8 cellular contexts compared by ENCODE assay signal in genomic region chr5:174311531-174312269, GRCh38.
DNase-seq lines count a peak whose midpoint lies in the region; ATAC-seq and TF ChIP-seq lines count a peak whose summit lies in the region.

No MANE protein-coding gene starts in this region.

- peak overlapping the region; percentile 32 for H3K4me3 ChIP-seq in Caco-2 (ENCODE audit: low read depth, low read length)
- H3K4me3 ChIP-seq in cardiac fibroblast (replicated peaks in 1 of 2; ENCODE audit: low read depth in 2 of 2, low read length in 2 of 2) = peak overlapping the region; percentile 30 to 38

- H3K36me3 Mint-ChIP-seq in Caco-2 (ENCODE audit: insufficient read depth, unreplicated experiment) (no peaks in the 10 kb centered on the region), WTC11 (no peaks in the 10 kb centered on the region)

- peaks cover 4% of the 10 kb centered on the region; the same call in 1 of the 2 replicates for H3K4me1 ChIP-seq in Caco-2

- H3K27me3 ChIP-seq in Caco-2 (replicated peaks; ENCODE audit: control insufficient read depth, insufficient read depth, low read length) = peaks cover 2% of the 10 kb centered on the region

- H3K36me3 ChIP-seq in Caco-2 (ENCODE audit: control insufficient read depth, insufficient read depth, low read length) = no peaks in the 10 kb centered on the region

- H3K9me3 ChIP-seq in Caco-2 = no peaks in the 10 kb centered on the region

- no peak overlapping the region for H3K27ac Mint-ChIP-seq in Caco-2 (ENCODE audit: unreplicated experiment)
- no peak overlapping the region for H3K27ac Mint-ChIP-seq in WTC11

- intact Hi-C loops in Caco-2 (cut with micrococcal nuclease; ENCODE audit: unreplicated experiment) = loop anchor here (1.0 kb wide), 2 partner anchors 266 to 291 kb away; partner anchors contain the start of gene NSG2

- no TSS peak for BruUV-seq in Caco-2 (replicated peaks; lab: Mats Ljungman, UMichigan)

- POLR2A ChIA-PET in Caco-2 (lab: Charles Lee) = interaction anchor here (0.6 kb wide), 1 partner anchor 266 kb away, joined by 5 read pairs; the partner anchor contains the start of gene NSG2
- POLR2A ChIA-PET in WTC11 (lab: Charles Lee) = interaction anchor here (0.5 to 1.1 kb wide), 2 partner anchors 266 to 303 kb away, joined by 4 to 8 read pairs; partner anchors contain the start of gene NSG2

- TF ChIP-seq CTCF in Caco-2 (IDR thresholded peaks at IDR 0.05; ENCODE audit: insufficient read depth in 1 of 2, low read depth in 1 of 2, low read length in 1 of 2, severe bottlenecking in 1 of 2, unreplicated experiment in 1 of 2) = peak; percentile 82 to 84
- TF ChIP-seq CTCF in WTC11 (IDR thresholded peaks at IDR 0.05) = peak; percentile 86
- peak; percentile 62 for TF ChIP-seq CTCF in cardiac fibroblast (IDR thresholded peaks at IDR 0.05; ENCODE audit: low read depth, low read length)

- H3K27me3 Mint-ChIP-seq in Caco-2 (ENCODE audit: insufficient read depth, unreplicated experiment) = peaks cover 25% of the 10 kb centered on the region
- H3K27me3 Mint-ChIP-seq in WTC11 (ENCODE audit: low read depth) = peaks cover 22% of the 10 kb centered on the region

- H3K4me1 Mint-ChIP-seq in Caco-2 (ENCODE audit: low read depth, unreplicated experiment) (no peaks in the 10 kb centered on the region), WTC11 (peaks cover 11% of the 10 kb centered on the region; the same call in 1 of the 2 replicates)

- H3K4me3 Mint-ChIP-seq in Caco-2 (ENCODE audit: unreplicated experiment) = peak overlapping the region; percentile 27
- H3K4me3 Mint-ChIP-seq in WTC11 = peak overlapping the region; percentile 51

- H3K9me3 Mint-ChIP-seq in Caco-2 (ENCODE audit: unreplicated experiment) (no peaks in the 10 kb centered on the region), WTC11 (no peaks in the 10 kb centered on the region)

- ATAC-seq in GM21723 (IDR thresholded peaks at IDR 0.05; ENCODE audit: unreplicated experiment) (peak; percentile 74), WTC11 (peak; percentile 86), GM21447 (IDR thresholded peaks at IDR 0.05; ENCODE audit: unreplicated experiment) (no peak)

- DNase-seq in Caco-2 (peak; percentile 64 to 85), NCI-H1092 treated with DMSO at 0.1 percent for 48 hours (lab: John Stamatoyannopoulos, UW) (peak; percentile 46), WTC11 (ENCODE audit: low spot score) (peak; percentile 90), cardiac fibroblast (ENCODE audit: low read depth in 2 of 2) (peak; percentile 58 to 71), kidney glomerular epithelial cell (lab: John Stamatoyannopoulos, UW) (peak; percentile 20)
- peak; percentile 11 to 38 for DNase-seq in stimulated activated CD4-positive, alpha-beta T cell treated with anti-CD3 and anti-CD28 coated beads, Interleukin-1b, Interleukin-23, amount 100 ng/mL, for 1 hour (ENCODE audit: low read depth in 2 of 2)

- CTCF ChIA-PET in Caco-2 (lab: Charles Lee) = interaction anchor here (0.6 to 2.5 kb wide), 23 partner anchors 8 to 696 kb away, joined by 3 to 117 read pairs (median 4); partner anchors contain the start of gene NSG2
- CTCF ChIA-PET in WTC11 (lab: Charles Lee) = interaction anchor here (0.6 to 5.4 kb wide), 60 partner anchors 8 to 1498 kb away, joined by 3 to 148 read pairs (median 4); partner anchors contain the start of genes BOD1 and NSG2

TF ChIP-seq in WTC11, 78 proteins besides CTCF, POLR2A, EP300 and RAD21:
- TF ChIP-seq MAX (CRISPR knock-in tag; IDR thresholded peaks at IDR 0.05) = peak; percentile 73; the same call in 1 of the 2 replicates
- peak; percentile 79; the same call in 1 of the 2 replicates for TF ChIP-seq HMGXB4 (CRISPR knock-in tag; IDR thresholded peaks at IDR 0.05)
- TF ChIP-seq IRF1 (CRISPR knock-in tag; IDR thresholded peaks at IDR 0.05) = no peak
- peak; percentile 21; the same call in 1 of the 2 replicates for TF ChIP-seq ETV6 (CRISPR knock-in tag; IDR thresholded peaks at IDR 0.05)
- TF ChIP-seq ZNF423 (CRISPR knock-in tag; IDR thresholded peaks at IDR 0.05) = peak; percentile 82
- no peak for TF ChIP-seq CDX4 (CRISPR knock-in tag; IDR thresholded peaks at IDR 0.05; ENCODE audit: borderline replicate concordance)
- TF ChIP-seq ZNF121 (CRISPR knock-in tag; IDR thresholded peaks at IDR 0.05) = peak; percentile 86

Comparison
In these comparisons a context has a peak if more than half of its experiments do, and no peak if none do; other contexts are left out.
1. DNase-seq: peak in every context shown above with its lines; median percentile 90 in WTC11; 74 in Caco-2; 64 in cardiac fibroblast; 46 in NCI-H1092 treated with DMSO at 0.1 percent for 48 hours; 24 in stimulated activated CD4-positive, alpha-beta T cell treated with anti-CD3 and anti-CD28 coated beads, Interleukin-1b, Interleukin-23, amount 100 ng/mL, for 1 hour; 20 in kidney glomerular epithelial cell.